In the genomic region with DNA sequence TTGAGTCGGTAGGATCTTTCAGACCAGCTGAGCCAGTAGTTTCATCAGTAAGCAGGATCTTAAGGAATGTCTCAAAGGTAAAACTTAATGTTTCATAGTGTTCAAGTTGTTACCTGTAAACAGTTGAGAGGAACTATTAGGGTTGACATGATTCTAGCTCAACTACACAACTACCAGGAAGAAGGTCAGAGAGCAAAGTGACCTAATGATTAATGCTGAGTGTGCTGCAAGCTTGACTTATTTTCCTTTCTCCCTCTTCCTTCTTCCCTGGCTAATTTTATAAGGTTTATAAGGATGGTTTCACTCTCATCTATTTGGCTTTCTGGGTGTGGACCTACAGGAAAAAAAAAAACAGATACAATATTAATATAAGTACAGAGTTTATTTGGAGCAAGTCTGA, we compare ENCODE assay signal across 32 cellular contexts. TPM values are rescaled to one million over a fixed set of nuclear protein-coding genes. Genes with fewer than 3 reads are reported as not detected.
DNase-seq lines count a peak whose midpoint lies in the region; ATAC-seq, FAIRE-seq and TF ChIP-seq lines count a peak whose summit lies in the region.
"Had no signal": no experiment of that assay in that cellular context is flagged by ENCODE, and none has a peak within 500 bp of the region (broad histone marks: within the 10 kb centered on the region; RNA-seq: fewer than 3 reads in every experiment).

No MANE protein-coding gene starts in this region.

- no peak overlapping the region for H3K4me3 ChIP-seq in PC-3 (ENCODE audit: low read length)
- H3K4me3 ChIP-seq in K562 = no peak overlapping the region
- H3K4me3 ChIP-seq in transverse colon = no peak overlapping the region
- H3K4me3 ChIP-seq: BLaER1, GM12878 had no signal

- POLR2A ChIA-PET in PC-3 (lab: Charles Lee; ENCODE audit: unreplicated experiment) (no interaction called here), K562 (lab: Yijun Ruan, JAX) (no interaction called here)

- no peaks in the 10 kb centered on the region for H3K36me3 Mint-ChIP-seq in mesothelial cell of epicardium
- H3K36me3 Mint-ChIP-seq: CD14-positive monocyte; CD4-positive, CD25-positive, alpha-beta regulatory T cell had no signal

- H3K79me2 ChIP-seq in PC-3 (ENCODE audit: low read length) (no peaks in the 10 kb centered on the region), K562 (ENCODE audit: control insufficient read depth, insufficient read depth, low read length) (no peaks in the 10 kb centered on the region)

- intact Hi-C loops in PC-3 (cut with micrococcal nuclease) (loop anchor here (1.0 kb wide), 1 partner anchor 39 kb away; no protein-coding TSS in a partner anchor), K562 (cut with micrococcal nuclease) (loop anchor here (10.0 kb wide), 1 partner anchor 131 kb away; no protein-coding TSS in a partner anchor), transverse colon (cut with DNase I; ENCODE audit: low total_unique reads) (no loop called here)

- no peak for TF ChIP-seq CTCF in PC-3 (conservative IDR thresholded peaks at IDR 0.05; ENCODE audit: low read depth, low read length)
- TF ChIP-seq CTCF in K562 (IDR thresholded peaks at IDR 0.05 in 2 of 3, conservative IDR thresholded peaks at IDR 0.05 in 1 of 3; ENCODE audit: insufficient read depth in 2 of 3, low read depth in 1 of 3, low read length in 3 of 3) = no peak
- no peak for TF ChIP-seq CTCF in transverse colon (IDR thresholded peaks at IDR 0.05)
- no peak for TF ChIP-seq CTCF in mesothelial cell of epicardium (IDR thresholded peaks at IDR 0.05; ENCODE audit: unreplicated experiment)

- DNase-seq in PC-3 (peak; percentile 44), K562 (ENCODE audit: extremely low read depth in 1 of 4, low spot score in 3 of 4) (no peak), epithelial cell of prostate (ENCODE audit: low read depth, low spot score) (peak; percentile 49), kidney tubule cell (ENCODE audit: low spot score) (peak; percentile 76), kidney glomerular epithelial cell (lab: John Stamatoyannopoulos, UW) (no peak), A172 (ENCODE audit: low spot score) (no peak), transverse colon (no peak), mesothelial cell of epicardium (ENCODE audit: low spot score in 2 of 2, unreplicated experiment in 2 of 2) (no peak)
- DNase-seq: ACHN; BE2C; C1 segment of cervical spinal cord; CD4-positive, alpha-beta memory T cell; CD4-positive, CD25-positive, alpha-beta regulatory T cell; CD8-positive, alpha-beta memory T cell; COR-L47; DMS 273 treated with DMSO at 0.1 percent for 48 hours; DMS153; DMS53; DMS79; DND-41; EL; GDM1 had no signal

- H4K20me1 ChIP-seq in PC-3 (ENCODE audit: low read length) (no peaks in the 10 kb centered on the region), K562 (replicated peaks; ENCODE audit: control insufficient read depth, insufficient read depth, low read length) (no peaks in the 10 kb centered on the region)
- H4K20me1 ChIP-seq: BLaER1 had no signal

- no peak for TF ChIP-seq POLR2A in K562 (conservative IDR thresholded peaks at IDR 0.05)
- TF ChIP-seq POLR2A in transverse colon (IDR thresholded peaks at IDR 0.05) = no peak

- H3K9me3 Mint-ChIP-seq in mesothelial cell of epicardium = peaks cover 12% of the 10 kb centered on the region

- CTCF ChIA-PET in PC-3 (lab: Charles Lee) (no interaction called here), K562 (lab: Yijun Ruan, JAX; ENCODE audit: low intra/inter-chr PET ratio) (no interaction called here)

- ATAC-seq in PC-3 (peak; percentile 82), K562 (no peak)
- ATAC-seq: GM12878 had no signal

- H3K9ac ChIP-seq in PC-3 (ENCODE audit: low read length) (no peak overlapping the region), K562 (ENCODE audit: insufficient read depth in 1 of 2, low read depth in 2 of 2, low read length in 2 of 2) (no peak overlapping the region)
- H3K9ac ChIP-seq: BLaER1 had no signal

- no peak for TF ChIP-seq RAD21 in K562 (CRISPR knock-in tag; conservative IDR thresholded peaks at IDR 0.05 in 1 of 2, IDR thresholded peaks at IDR 0.05 in 1 of 2)

- H3K36me3 ChIP-seq in PC-3 (ENCODE audit: low read depth, low read length) = no peaks in the 10 kb centered on the region
- no peaks in the 10 kb centered on the region for H3K36me3 ChIP-seq in K562 (ENCODE audit: control insufficient read depth, insufficient read depth, low read length)
- H3K36me3 ChIP-seq in transverse colon = no peaks in the 10 kb centered on the region
- H3K36me3 ChIP-seq: BE2C, BLaER1 had no signal

- WGBS in K562 (ENCODE audit: insufficient coverage, low coverage, missing lambda C conversion rate) = 5% methylated on average over 1 of the region's 1 CpG
- WGBS in transverse colon (ENCODE audit: low coverage in 1 of 2), 2 donors = 95% methylated on average over 1 of the region's 1 CpG; no CpG with 5 or more reads in 1 of the 2 donors

- H3K4me3 Mint-ChIP-seq in mesothelial cell of epicardium = no peak overlapping the region
- H3K4me3 Mint-ChIP-seq: CD14-positive monocyte; CD4-positive, alpha-beta memory T cell; CD4-positive, CD25-positive, alpha-beta regulatory T cell; CD8-positive, alpha-beta memory T cell had no signal

- no peak overlapping the region for H3K27ac Mint-ChIP-seq in mesothelial cell of epicardium
- H3K27ac Mint-ChIP-seq: CD4-positive, alpha-beta memory T cell; CD4-positive, CD25-positive, alpha-beta regulatory T cell; CD8-positive, alpha-beta memory T cell had no signal

- peaks cover 3% of the 10 kb centered on the region for H3K27me3 Mint-ChIP-seq in mesothelial cell of epicardium (ENCODE audit: low read depth)

- no peaks in the 10 kb centered on the region for H3K27me3 ChIP-seq in PC-3 (ENCODE audit: low read length)
- H3K27me3 ChIP-seq in K562 (ENCODE audit: control insufficient read depth in 2 of 2, insufficient read depth in 2 of 2, low read length in 2 of 2) = peaks cover 4 to 23% of the 10 kb centered on the region in 2 experiments; a peak in 4 of 5 replicates
- no peaks in the 10 kb centered on the region for H3K27me3 ChIP-seq in transverse colon
- H3K27me3 ChIP-seq: BE2C, BLaER1 had no signal

- no peaks in the 10 kb centered on the region for H3K4me1 Mint-ChIP-seq in mesothelial cell of epicardium
- H3K4me1 Mint-ChIP-seq: CD14-positive monocyte; CD4-positive, alpha-beta memory T cell; CD4-positive, CD25-positive, alpha-beta regulatory T cell; CD8-positive, alpha-beta memory T cell had no signal

- H3K9me1 ChIP-seq in K562 (ENCODE audit: control insufficient read depth, insufficient read depth, low read length) = no peaks in the 10 kb centered on the region

- H3K9me2 ChIP-seq in PC-3 (replicated peaks; ENCODE audit: low read length) = no peaks in the 10 kb centered on the region

- H3K4me1 ChIP-seq in PC-3 (ENCODE audit: insufficient read depth, low read length) (no peaks in the 10 kb centered on the region; the same call in 1 of the 2 replicates), K562 (replicated peaks in 1 of 2; ENCODE audit: control insufficient read depth in 2 of 2, insufficient read depth in 2 of 2, low read length in 2 of 2) (no peaks in the 10 kb centered on the region), transverse colon (no peaks in the 10 kb centered on the region)
- H3K4me1 ChIP-seq: BE2C, BLaER1 had no signal

- TF ChIP-seq EP300 in K562 (IDR thresholded peaks at IDR 0.05; ENCODE audit: low read length) (no peak), transverse colon (IDR thresholded peaks at IDR 0.05; ENCODE audit: low read depth) (no peak)

- H3K4me2 ChIP-seq in PC-3 (ENCODE audit: low read length) (no peak overlapping the region), K562 (ENCODE audit: insufficient read depth, low read length) (no peak overlapping the region)
- H3K4me2 ChIP-seq: BLaER1 had no signal

- H2AFZ ChIP-seq in PC-3 (ENCODE audit: low read length) (no peak overlapping the region), K562 (ENCODE audit: low read depth, low read length) (no peak overlapping the region)

- H3F3A ChIP-seq in PC-3 (ENCODE audit: low read length, unreplicated experiment) = no peaks in the 10 kb centered on the region

- BruUV-seq in PC-3 (replicated peaks; lab: Mats Ljungman, UMichigan) = no TSS peak
- BruUV-seq in K562 (replicated peaks; lab: Mats Ljungman, UMichigan) = no TSS peak

- no peak for FAIRE-seq in K562 (lab: Jason Lieb, UNC)
- FAIRE-seq: A204.1, GM12878, GM12892, GM18507 had no signal

- in situ Hi-C loops in K562 (cut with MboI) (no loop called here), transverse colon (cut with MboI; ENCODE audit: low pct_ligation_motif_present in 1 of 4, low pct_unique_long_range_greater_than_20kb in 1 of 4, low sequenced_read_pairs in 3 of 4) (no loop called here)

- H3K27ac ChIP-seq in PC-3 (ENCODE audit: low read length) (peak overlapping the region; percentile 76), K562 (ENCODE audit: extremely low read depth, low read depth, low read length) (no peak overlapping the region), epithelial cell of prostate (peak overlapping the region; percentile 4), transverse colon (no peak overlapping the region)
- H3K27ac ChIP-seq: 22Rv1, BLaER1 had no signal

- H3K9me3 ChIP-seq in PC-3 (ENCODE audit: low read length) (no peaks in the 10 kb centered on the region), K562 (replicated peaks; ENCODE audit: control insufficient read depth, insufficient read depth, low read depth, low read length) (no peaks in the 10 kb centered on the region), transverse colon (peaks cover 6% of the 10 kb centered on the region in 2 donors)
- H3K9me3 ChIP-seq: BE2C had no signal

TF ChIP-seq in K562, 482 proteins besides CTCF, POLR2A, EP300 and RAD21 (continues in another document):
- TF ChIP-seq MEF2A (IDR thresholded peaks at IDR 0.05; ENCODE audit: control insufficient read depth, low read depth, low read length) = no peak

RNA-seq across cellular contexts. Expression of a gene that starts 30.2 kb away (rescaled TPM):
- total RNA-seq in PC-3 (2014; rRNA removed) (not detected in 2 replicates), K562 (2014; rRNA removed) (not detected in 2 replicates), K562 (2014; rRNA removed; fragmentation: Illumina TruSeq; extraction: Trizol) (not detected in 2 replicates), K562 (2015; rRNA removed; fragmentation: Illumina TruSeq; extraction: Trizol) (not detected in 2 replicates), K562 (2021) (not detected in 2 replicates), transverse colon (under 1 TPM in 2 of 4 donors, not detected in 2; 0.14 to 0.32 TPM), mesothelial cell of epicardium (not detected in 3 replicates)
- total RNA-seq in K562 (2011; cell fraction: chromatin; rRNA removed; ENCODE audit: low replicate concordance) = not detected in 2 replicates
- not detected in 2 replicates for total RNA-seq in K562 (2011; cell fraction: nucleolus; rRNA removed)
- total RNA-seq in K562 (2011; cell fraction: nucleoplasm; rRNA removed) = not detected in 2 replicates
- polyA plus RNA-seq in K562 (2011; rRNA removed) (not detected in 2 replicates), K562 (2014; fragmentation: Illumina TruSeq; extraction: Trizol) (not detected in 2 replicates), K562 (2014; fragmentation: Nextera tagmentation; extraction: Ambion mirVana) (not detected), K562 (2014; rRNA removed) (not detected in 2 replicates)
- 0.01 TPM in 1 of 2 replicates, not detected in the other for polyA plus RNA-seq in K562 (2011; cell fraction: cytosol; rRNA removed)
- polyA plus RNA-seq in K562 (2011; cell fraction: nucleus; rRNA removed) = not detected in 2 replicates
- not detected in 2 replicates for polyA plus RNA-seq in K562 (2012)
- not detected in 2 replicates for polyA minus RNA-seq in K562 (2011; rRNA and poly(A)+ RNA removed)
- polyA minus RNA-seq in K562 (2011; cell fraction: cytosol; rRNA and poly(A)+ RNA removed) = not detected in 2 replicates
- not detected in 2 replicates for polyA minus RNA-seq in K562 (2011; cell fraction: nucleus; rRNA and poly(A)+ RNA removed)
- total RNA-seq in A172 (2014; rRNA removed; shearing (Covaris generic)) = not detected in 2 replicates
- total RNA-seq: A673; CD4-positive, alpha-beta memory T cell; CD4-positive, CD25-positive, alpha-beta regulatory T cell; CD8-positive, alpha-beta memory T cell; G401; GM12878 had no signal
- polyA plus RNA-seq: AG04450, CD14-positive monocyte had no signal

Comparison
In these comparisons a context has a peak if more than half of its experiments do, and no peak if none do; other contexts are left out.
1. DNase-seq: peak in PC-3 (single experiment), epithelial cell of prostate (single experiment) and kidney tubule cell (single experiment); none in K562 (0 of 4), kidney glomerular epithelial cell (single experiment), A172 (single experiment), transverse colon (single experiment) and mesothelial cell of epicardium (0 of 2).
2. H3K27ac ChIP-seq: peak in PC-3 (single experiment) and epithelial cell of prostate (single experiment); none in K562 (single experiment) and transverse colon (0 of 4).